Comparison of ENCODE assay signal across 19 cellular contexts in the genomic region with DNA sequence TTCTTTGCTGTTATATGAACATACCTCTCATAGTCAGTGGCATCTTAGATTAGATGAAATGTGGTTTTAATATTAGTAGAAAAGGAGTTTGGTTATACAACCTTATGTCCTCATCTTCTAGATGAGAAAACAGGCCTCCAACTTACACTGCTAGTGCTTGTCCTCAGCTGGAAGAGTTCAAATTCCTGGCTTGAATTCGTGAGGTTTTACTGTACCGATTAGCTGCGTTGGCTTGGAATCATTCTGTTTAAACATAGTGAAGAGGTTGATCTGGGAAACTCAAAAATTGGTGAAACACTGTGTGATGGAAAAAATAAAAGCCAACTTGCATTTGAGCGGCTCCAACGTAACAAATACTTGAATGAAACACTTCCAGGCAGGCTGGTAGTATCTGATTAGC.
A peak's percentile ranks its signal among the peaks of the same experiment; 100 is the strongest.
DNase-seq lines count a peak whose midpoint lies in the region; ATAC-seq lines count a peak whose summit lies in the region.
"Had no signal": no experiment of that assay in that cellular context is flagged by ENCODE, and none has a peak within 500 bp of the region (broad histone marks: within the 10 kb centered on the region; RNA-seq: fewer than 3 reads in every experiment).

No MANE protein-coding gene starts in this region.

- H3K18ac ChIP-seq in mesenchymal stem cell (ENCODE audit: low read depth in 1 of 2, low read length in 2 of 2): no peak overlapping the region

- H3K79me1 ChIP-seq in mesenchymal stem cell (replicated peaks; ENCODE audit: low read length, poor library complexity, severe bottlenecking): no peaks in the 10 kb centered on the region

- no peak overlapping the region for H2BK120ac ChIP-seq in mesenchymal stem cell (ENCODE audit: low read depth, low read length)

- DNase-seq in adipocyte (ENCODE audit: low read depth): peak; percentile 36
- DNase-seq in fibroblast of gingiva (ENCODE audit: low read depth): peak; percentile 39
- DNase-seq in mesenchymal stem cell: no peak
- no peak for DNase-seq in NCI-H1048 (lab: John Stamatoyannopoulos, UW)
- DNase-seq: ACHN, AML-193, DMS79 treated with DMSO at 0.1 percent for 48 hours, Karpas-422, NCI-H1436 treated with DMSO at 0.1 percent for 48 hours, NCI-H2029 treated with DMSO at 0.1 percent for 48 hours, NCI-H2171, SHP77 had no signal

- no peak overlapping the region for H2BK5ac ChIP-seq in mesenchymal stem cell (ENCODE audit: low read depth, low read length, poor library complexity, severe bottlenecking)

- H3K4me3 ChIP-seq in adipocyte (ENCODE audit: low read length) (no peak overlapping the region), mesenchymal stem cell (ENCODE audit: insufficient read depth in 1 of 2, low read depth in 1 of 2, low read length in 2 of 2) (no peak overlapping the region), subcutaneous abdominal adipose tissue (ENCODE audit: low read depth in 1 of 5, low read length in 5 of 5) (no peak overlapping the region)
- H3K4me3 ChIP-seq: HAP-1, SK-N-MC had no signal

- H3K27ac ChIP-seq in mesenchymal stem cell (ENCODE audit: low read length, poor library complexity, severe bottlenecking): no peak overlapping the region
- H3K27ac ChIP-seq in subcutaneous abdominal adipose tissue (ENCODE audit: low read depth, low read length): peak overlapping the region; percentile 14
- H3K27ac ChIP-seq: C4-2B, HL-60, SK-N-MC had no signal

- no peak overlapping the region for H4K91ac ChIP-seq in mesenchymal stem cell (ENCODE audit: low read length)

- no peak overlapping the region for H3K4me2 ChIP-seq in mesenchymal stem cell (ENCODE audit: low read length, poor library complexity, severe bottlenecking)

- no peak overlapping the region for H2BK15ac ChIP-seq in mesenchymal stem cell (ENCODE audit: low read depth, poor library complexity, severe bottlenecking)

- H3K4me1 ChIP-seq in adipocyte (ENCODE audit: control insufficient read depth, insufficient read depth, low read length) (peaks cover 48% of the 10 kb centered on the region), mesenchymal stem cell (ENCODE audit: control insufficient read depth, insufficient read depth, low read depth, low read length) (peaks cover 3% of the 10 kb centered on the region), subcutaneous abdominal adipose tissue (ENCODE audit: control insufficient read depth in 5 of 5, insufficient read depth in 5 of 5, low read length in 5 of 5) (peaks cover 2 to 19% (median 13%) of the 10 kb centered on the region in 5 donors)
- H3K4me1 ChIP-seq: HAP-1 had no signal

- no peak overlapping the region for H2BK12ac ChIP-seq in mesenchymal stem cell (ENCODE audit: low read length in 2 of 2)

- ATAC-seq in GM21423 (IDR thresholded peaks at IDR 0.05; ENCODE audit: unreplicated experiment) (no peak), HG02938 (IDR thresholded peaks at IDR 0.05; ENCODE audit: unreplicated experiment) (no peak)

- no peak overlapping the region for H4K8ac ChIP-seq in mesenchymal stem cell (ENCODE audit: low read length)

- no peak overlapping the region for H2AK5ac ChIP-seq in mesenchymal stem cell (ENCODE audit: low read length, severe bottlenecking)

- H3K23ac ChIP-seq in mesenchymal stem cell (ENCODE audit: low read length in 2 of 2): no peak overlapping the region

- no peak overlapping the region for H3K4ac ChIP-seq in mesenchymal stem cell (ENCODE audit: low read depth in 1 of 2, low read length in 2 of 2)

- no peaks in the 10 kb centered on the region for H3K27me3 ChIP-seq in adipocyte (replicated peaks; ENCODE audit: control insufficient read depth, insufficient read depth, low read length)
- no peaks in the 10 kb centered on the region for H3K27me3 ChIP-seq in mesenchymal stem cell (ENCODE audit: control insufficient read depth in 1 of 2, insufficient read depth in 1 of 2, low read length in 2 of 2)
- no peaks in the 10 kb centered on the region for H3K27me3 ChIP-seq in subcutaneous abdominal adipose tissue (ENCODE audit: control insufficient read depth in 5 of 5, insufficient read depth in 4 of 5, low read length in 5 of 5)

- H3K14ac ChIP-seq in mesenchymal stem cell (ENCODE audit: low read length in 2 of 2): no peak overlapping the region

- 43% methylated on average over 4 of the region's 5 CpGs for WGBS in mesenchymal stem cell

- H3K9ac ChIP-seq in adipocyte (ENCODE audit: low read length): peak overlapping the region; percentile 43
- H3K9ac ChIP-seq in mesenchymal stem cell (ENCODE audit: low read length): peak overlapping the region; percentile 26
- no peak overlapping the region for H3K9ac ChIP-seq in subcutaneous abdominal adipose tissue (ENCODE audit: low read length in 5 of 5)

- no peaks in the 10 kb centered on the region for H3K36me3 ChIP-seq in adipocyte (ENCODE audit: control insufficient read depth, insufficient read depth, low read length, severe bottlenecking)
- no peaks in the 10 kb centered on the region for H3K36me3 ChIP-seq in mesenchymal stem cell (ENCODE audit: control insufficient read depth in 1 of 2, insufficient read depth in 2 of 2, low read depth in 1 of 2, low read length in 2 of 2)
- H3K36me3 ChIP-seq in subcutaneous abdominal adipose tissue (ENCODE audit: control insufficient read depth in 5 of 5, insufficient read depth in 5 of 5, low read length in 5 of 5): no peaks in the 10 kb centered on the region
- H3K36me3 ChIP-seq: HAP-1 had no signal

- no peak overlapping the region for H2AFZ ChIP-seq in mesenchymal stem cell (ENCODE audit: low read depth, low read length)

- H3K9me3 ChIP-seq in adipocyte (ENCODE audit: control insufficient read depth, low read length) (no peaks in the 10 kb centered on the region), mesenchymal stem cell (ENCODE audit: control insufficient read depth, low read length) (no peaks in the 10 kb centered on the region), subcutaneous abdominal adipose tissue (ENCODE audit: control insufficient read depth in 5 of 5, low read length in 5 of 5) (no peaks in the 10 kb centered on the region)
- H3K9me3 ChIP-seq: HAP-1 had no signal

Comparison
In these comparisons a context has a peak if more than half of its experiments do, and no peak if none do; other contexts are left out.
1. DNase-seq: peak in adipocyte (single experiment) and fibroblast of gingiva (single experiment); none in mesenchymal stem cell (single experiment) and NCI-H1048 (single experiment).
2. H3K9ac ChIP-seq: peak in adipocyte (single experiment) and mesenchymal stem cell (single experiment); none in subcutaneous abdominal adipose tissue (0 of 5).